In genomic region chr3:197417896-197418618, GRCh38 we compare ENCODE assay signal across 17 cellular contexts.
A peak's percentile ranks its signal among the peaks of the same experiment; 100 is the strongest.
DNase-seq lines count a peak whose midpoint lies in the region; ATAC-seq and TF ChIP-seq lines count a peak whose summit lies in the region.
"Had no signal": no experiment of that assay in that cellular context is flagged by ENCODE, and none has a peak within 500 bp of the region (broad histone marks: within the 10 kb centered on the region; RNA-seq: fewer than 3 reads in every experiment).

No MANE protein-coding gene starts in this region.

- no peak overlapping the region for H3K9ac ChIP-seq in NT2/D1 (ENCODE audit: insufficient read length, low read depth)
- H3K9ac ChIP-seq: BLaER1 treated with 17β-estradiol and CSF1 and Interleukin-3, amounts not matched to agents 10 nM and 100 nM had no signal

- TF ChIP-seq POLR2A in adrenal gland (IDR thresholded peaks at IDR 0.05) = no peak

- H3K9me3 Mint-ChIP-seq in CD14-positive monocyte = peaks cover 0 to 4% (median 1%) of the 10 kb centered on the region in 7 donors

- WGBS in adrenal gland, 4 donors = 63 to 74% (median 70%) methylated on average over 11 of the region's 11 CpGs

- H3K4me3 Mint-ChIP-seq in CD14-positive monocyte = no peak overlapping the region

- intact Hi-C loops in left colon (cut with DNase I, micrococcal nuclease) = no loop called here
- intact Hi-C loops in CD14-positive monocyte (cut with micrococcal nuclease) = no loop called here
- intact Hi-C loops in adrenal gland (cut with DNase I) = no loop called here

- H3K4me3 ChIP-seq in NT2/D1 (ENCODE audit: insufficient read length, low read depth) (no peak overlapping the region), adrenal gland (no peak overlapping the region)
- H3K4me3 ChIP-seq: BLaER1 treated with 17β-estradiol and CSF1 and Interleukin-3, amounts not matched to agents 10 nM and 100 nM; MG63 had no signal

- H3K27me3 Mint-ChIP-seq in CD14-positive monocyte (ENCODE audit: low read depth in 3 of 3) = peaks cover 6 to 14% (median 8%) of the 10 kb centered on the region in 3 donors

- H3K4me1 Mint-ChIP-seq in CD14-positive monocyte = no peaks in the 10 kb centered on the region

- peak; percentile 57 for DNase-seq in D341Med (ENCODE audit: low spot score)
- DNase-seq in NT2/D1 (ENCODE audit: low read depth, low spot score) = peak; percentile 43
- peak; percentile 70 for DNase-seq in cerebellar cortex (ENCODE audit: low spot score)
- no peak for DNase-seq in left colon
- DNase-seq in NCI-H146 (lab: John Stamatoyannopoulos, UW) = no peak
- DNase-seq in CD14-positive monocyte (ENCODE audit: low spot score) = no peak
- DNase-seq in adrenal gland = no peak
- DNase-seq: DMS153, KG1, MG63, NCI-H1105, NCI-H187, NCI-H748 treated with DMSO at 0.1 percent for 48 hours, SHP77 treated with DMSO at 0.1 percent for 48 hours had no signal

- ATAC-seq in left colon (peak; percentile 34), HG03108 (IDR thresholded peaks at IDR 0.05; ENCODE audit: unreplicated experiment) (no peak)
- ATAC-seq: Panc1 had no signal

- H3K9me3 ChIP-seq in NT2/D1 (ENCODE audit: insufficient read depth, low read length) = no peaks in the 10 kb centered on the region
- no peaks in the 10 kb centered on the region for H3K9me3 ChIP-seq in adrenal gland (replicated peaks in 1 of 3)
- H3K9me3 ChIP-seq: BLaER1 treated with 17β-estradiol and CSF1 and Interleukin-3, amounts not matched to agents 10 nM and 100 nM had no signal

- no peaks in the 10 kb centered on the region for H3K27me3 ChIP-seq in NT2/D1 (ENCODE audit: insufficient read depth, insufficient read length)
- no peaks in the 10 kb centered on the region for H3K27me3 ChIP-seq in adrenal gland
- H3K27me3 ChIP-seq: BLaER1 treated with 17β-estradiol and CSF1 and Interleukin-3, amounts not matched to agents 10 nM and 100 nM; MG63 had no signal

- H3K36me3 Mint-ChIP-seq in CD14-positive monocyte = no peaks in the 10 kb centered on the region

- no peak overlapping the region for H3K27ac ChIP-seq in adrenal gland
- H3K27ac ChIP-seq: BLaER1 treated with 17β-estradiol and CSF1 and Interleukin-3, amounts not matched to agents 10 nM and 100 nM had no signal

- H3K4me1 ChIP-seq in NT2/D1 (ENCODE audit: insufficient read depth, insufficient read length) = peaks cover 11% of the 10 kb centered on the region
- H3K4me1 ChIP-seq in adrenal gland (replicated peaks in 1 of 2) = peaks cover 3 to 4% of the 10 kb centered on the region in 2 donors

- H3K36me3 ChIP-seq in NT2/D1 (ENCODE audit: insufficient read depth, insufficient read length, low read length) (no peaks in the 10 kb centered on the region), adrenal gland (replicated peaks in 1 of 2) (no peaks in the 10 kb centered on the region)
- H3K36me3 ChIP-seq: BLaER1 treated with 17β-estradiol and CSF1 and Interleukin-3, amounts not matched to agents 10 nM and 100 nM; MG63 had no signal

- no peak overlapping the region for H3K27ac Mint-ChIP-seq in CD14-positive monocyte

- TF ChIP-seq CTCF in CD14-positive monocyte (IDR thresholded peaks at IDR 0.05) = no peak
- no peak for TF ChIP-seq CTCF in adrenal gland (IDR thresholded peaks at IDR 0.05)

Comparison
In these comparisons a context has a peak if more than half of its experiments do, and no peak if none do; other contexts are left out.
1. DNase-seq: peak in D341Med (single experiment), NT2/D1 (single experiment) and cerebellar cortex (single experiment); none in left colon (0 of 2), NCI-H146 (single experiment), CD14-positive monocyte (single experiment) and adrenal gland (0 of 7).